Comparison of ENCODE assay signal across 22 cellular contexts in genomic region chr17:36823850-36824677, GRCh38.
"Had no signal": no experiment of that assay in that cellular context is flagged by ENCODE, and none has a peak within 500 bp of the region (broad histone marks: within the 10 kb centered on the region; RNA-seq: fewer than 3 reads in every experiment).

No MANE protein-coding gene starts in this region.

- ATAC-seq: activated CD8-positive, alpha-beta memory T cell treated with anti-CD3 and anti-CD28 coated beads, Interleukin-2, amount 10 ng/mL, durations not matched to agents 7 days and 5 days; body of pancreas; PC-3; T-helper 17 cell had no signal

- H3K4me1 Mint-ChIP-seq: activated B cell treated with CpG ODN at 0.5 μM for 24 hours; activated CD4-positive, alpha-beta T cell treated with anti-CD3 and anti-CD28 coated beads, Interleukin-2, amount 10 ng/mL, durations not matched to agents 24 days and 14 days; activated CD8-positive, alpha-beta memory T cell treated with anti-CD3 and anti-CD28 coated beads, Interleukin-2, amount 10 ng/mL, durations not matched to agents 7 days and 5 days; activated naive CD4-positive, alpha-beta T cell treated with anti-CD3 and anti-CD28 coated beads, Interleukin-2, amount 50 U/mL, for 24 hours had no signal

- H3K27ac ChIP-seq: body of pancreas had no signal

- DNase-seq: activated B cell treated with CpG ODN at 0.5 μM for 24 hours; activated CD4-positive, alpha-beta T cell treated with anti-CD3 and anti-CD28 coated beads for 1 hour; activated CD4-positive, alpha-beta T cell treated with anti-CD3 and anti-CD28 coated beads, Interleukin-2, amount 10 ng/mL, durations not matched to agents 24 days and 14 days; activated CD4-positive, alpha-beta T cell treated with anti-CD3 and anti-CD28 coated beads, Interleukin-2, amount 50 U/mL, for 48 hours; activated CD8-positive, alpha-beta memory T cell treated with anti-CD3 and anti-CD28 coated beads, Interleukin-2, amount 10 ng/mL, durations not matched to agents 7 days and 5 days; activated effector memory CD4-positive, alpha-beta T cell treated with Interleukin-2 at 50 U/mL for 16 hours; activated naive CD4-positive, alpha-beta T cell; activated T-cell treated with anti-CD3 and anti-CD28 coated beads, Interleukin-2, amount 50 U/mL, for 24 hours; aorta; body of pancreas; MM.1S; NCI-H1105; NCI-H1436; NCI-H1694 treated with DMSO at 0.1 percent for 48 hours; NCI-H2081; NCI-H524; PC-3; SIG-M5; T-helper 17 cell; T-helper 9 cell had no signal

- H3K4me3 ChIP-seq: body of pancreas had no signal

- H3K9me3 Mint-ChIP-seq: activated B cell treated with CpG ODN at 0.5 μM for 24 hours; activated CD4-positive, alpha-beta T cell treated with anti-CD3 and anti-CD28 coated beads, Interleukin-2, amount 10 ng/mL, durations not matched to agents 24 days and 14 days; activated naive CD4-positive, alpha-beta T cell treated with anti-CD3 and anti-CD28 coated beads, Interleukin-2, amount 50 U/mL, for 24 hours; activated T-cell treated with anti-CD3 and anti-CD28 coated beads, Interleukin-2, amount 50 U/mL, for 24 hours; activated T-helper 1 cell treated with anti-CD3 and anti-CD28 coated beads, Interleukin-12 subunit alpha, Interleukin-12 subunit beta, Interleukin-2, Interleukin-4 antibody, amounts not matched to agents 30 ng/mL and 10 ng/mL and 1 ng/mL, durations not matched to agents 14 hours and 24 hours and 36 hours had no signal

- H3K27me3 ChIP-seq: body of pancreas had no signal

- H3K4me3 Mint-ChIP-seq: activated B cell treated with CpG ODN at 0.5 μM for 24 hours; activated CD4-positive, alpha-beta T cell treated with anti-CD3 and anti-CD28 coated beads, Interleukin-2, amount 10 ng/mL, durations not matched to agents 24 days and 14 days; activated CD8-positive, alpha-beta memory T cell treated with anti-CD3 and anti-CD28 coated beads, Interleukin-2, amount 10 ng/mL, durations not matched to agents 7 days and 5 days; activated naive CD4-positive, alpha-beta T cell treated with anti-CD3 and anti-CD28 coated beads, Interleukin-2, amount 50 U/mL, for 24 hours; activated T-cell treated with anti-CD3 and anti-CD28 coated beads, Interleukin-2, amount 50 U/mL, for 24 hours; activated T-helper 1 cell treated with anti-CD3 and anti-CD28 coated beads, Interleukin-12 subunit alpha, Interleukin-12 subunit beta, Interleukin-2, Interleukin-4 antibody, amounts not matched to agents 30 ng/mL and 10 ng/mL and 1 ng/mL, durations not matched to agents 14 hours and 24 hours and 36 hours; T-helper 17 cell had no signal

- H3K9me3 ChIP-seq: body of pancreas had no signal

- H3K27ac Mint-ChIP-seq: activated B cell treated with CpG ODN at 0.5 μM for 24 hours; activated CD4-positive, alpha-beta T cell treated with anti-CD3 and anti-CD28 coated beads, Interleukin-2, amount 10 ng/mL, durations not matched to agents 24 days and 14 days; activated CD8-positive, alpha-beta memory T cell treated with anti-CD3 and anti-CD28 coated beads, Interleukin-2, amount 10 ng/mL, durations not matched to agents 7 days and 5 days; activated naive CD4-positive, alpha-beta T cell treated with anti-CD3 and anti-CD28 coated beads, Interleukin-2, amount 50 U/mL, for 24 hours; activated T-cell treated with anti-CD3 and anti-CD28 coated beads, Interleukin-2, amount 50 U/mL, for 24 hours; activated T-helper 1 cell treated with anti-CD3 and anti-CD28 coated beads, Interleukin-12 subunit alpha, Interleukin-12 subunit beta, Interleukin-2, Interleukin-4 antibody, amounts not matched to agents 30 ng/mL and 10 ng/mL and 1 ng/mL, durations not matched to agents 14 hours and 24 hours and 36 hours; T-helper 17 cell had no signal

- H3K36me3 Mint-ChIP-seq: activated CD8-positive, alpha-beta memory T cell treated with anti-CD3 and anti-CD28 coated beads, Interleukin-2, amount 10 ng/mL, durations not matched to agents 7 days and 5 days; activated naive CD4-positive, alpha-beta T cell treated with anti-CD3 and anti-CD28 coated beads, Interleukin-2, amount 50 U/mL, for 24 hours had no signal

- H3K4me1 ChIP-seq: body of pancreas had no signal
